In the genomic region with DNA sequence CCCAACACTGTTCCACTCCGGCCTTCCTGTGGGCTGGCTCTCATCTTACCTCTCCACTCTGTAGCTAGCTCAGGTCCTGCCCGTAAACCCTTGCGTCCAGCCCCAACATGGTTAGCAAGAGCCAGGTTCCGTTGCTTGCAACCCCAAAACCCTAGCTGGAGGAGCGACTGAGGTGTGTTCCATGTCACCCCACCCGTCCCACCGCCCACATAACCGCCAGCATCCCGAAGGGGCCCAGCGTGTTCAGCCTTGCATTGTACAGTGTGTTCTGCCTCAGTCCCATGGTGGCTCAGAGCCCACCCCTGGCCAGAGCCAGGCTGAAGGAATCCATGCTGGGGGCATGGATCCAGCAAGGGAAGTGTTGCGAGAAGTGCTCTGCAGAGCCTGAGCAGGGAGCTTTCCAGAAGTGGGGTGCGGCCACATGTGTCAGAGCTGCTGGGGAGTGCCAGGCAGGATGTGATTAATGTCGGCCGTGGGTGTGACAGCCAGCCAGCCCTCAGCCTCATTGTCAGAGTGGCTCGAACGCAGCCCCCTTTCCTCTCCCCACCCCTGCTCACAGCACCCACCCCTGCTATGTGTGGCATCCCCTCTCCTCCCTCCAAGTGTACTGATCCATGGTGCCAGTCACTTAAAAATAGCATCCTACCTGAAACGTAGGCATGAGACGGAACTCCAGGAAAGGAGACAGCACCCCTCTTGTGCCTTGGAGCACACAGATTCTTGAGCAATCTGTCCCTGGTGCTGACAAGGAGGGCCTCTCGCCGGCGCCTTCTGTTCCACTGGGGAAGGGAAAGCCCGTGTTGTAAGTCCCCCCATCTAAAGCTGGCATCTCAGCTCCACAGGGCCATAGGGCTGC, we compare ENCODE assay signal across 7 cellular contexts.
DNase-seq lines count a peak whose midpoint lies in the region; ATAC-seq, FAIRE-seq and TF ChIP-seq lines count a peak whose summit lies in the region.
"Not testable (repeated sequence)": the region's sequence is repeated elsewhere in the genome, so short reads cannot be mapped to it uniquely, and the experiment has no call there.

No MANE protein-coding gene starts in this region.

- peak overlapping the region; percentile 58 for H3K27ac ChIP-seq in RWPE2 (ENCODE audit: poor library complexity, severe bottlenecking)
- not testable (repeated sequence) for H3K27ac ChIP-seq in lower lobe of right lung

- not testable (repeated sequence) for TF ChIP-seq CTCF in RWPE2 (IDR thresholded peaks at IDR 0.05; ENCODE audit: poor library complexity, severe bottlenecking); bronchial epithelial cell (IDR thresholded peaks at IDR 0.05; ENCODE audit: insufficient read depth, low read length, severe bottlenecking); lower lobe of right lung (IDR thresholded peaks at IDR 0.05)

- intact Hi-C loops in Right ventricle myocardium inferior (cut with DNase I); lower lobe of right lung (cut with DNase I): not testable (repeated sequence)

- H3K36me3 ChIP-seq in RWPE2 (ENCODE audit: low read depth); bronchial epithelial cell (ENCODE audit: control insufficient read depth, insufficient read depth, low read length); lower lobe of right lung: not testable (repeated sequence)

- H3K36me3 Mint-ChIP-seq in activated T-cell treated with anti-CD3 and anti-CD28 coated beads, Interleukin-2, amount 50 U/mL, for 4 hours (ENCODE audit: insufficient read depth) = not testable (repeated sequence)

- not testable (repeated sequence) for H3K27me3 Mint-ChIP-seq in activated T-cell treated with anti-CD3 and anti-CD28 coated beads, Interleukin-2, amount 50 U/mL, for 4 hours (ENCODE audit: low read depth)

- peak; percentile 93 for FAIRE-seq in bronchial epithelial cell (lab: Jason Lieb, UNC)

- not testable (repeated sequence) for H3K4me3 ChIP-seq in RWPE2 (ENCODE audit: severe bottlenecking); bronchial epithelial cell (ENCODE audit: low read depth, low read length); lower lobe of right lung

- H3K9me3 Mint-ChIP-seq in activated T-cell treated with anti-CD3 and anti-CD28 coated beads, Interleukin-2, amount 50 U/mL, for 4 hours = not testable (repeated sequence)

- peak; percentile 66 for ATAC-seq in RWPE2 (ENCODE audit: low read depth)
- ATAC-seq in activated T-cell treated with anti-CD3 and anti-CD28 coated beads, Interleukin-2, amount 50 U/mL, for 4 hours = peak; percentile 47 to 80
- ATAC-seq in Right ventricle myocardium inferior = peak; percentile 32
- ATAC-seq in lower lobe of right lung = peak; percentile 12 to 46

- peak; percentile 58 for DNase-seq in HPDE6-E6E7 (ENCODE audit: extremely low spot score)
- not testable (repeated sequence) for DNase-seq in RWPE2 (ENCODE audit: low spot score); activated T-cell treated with anti-CD3 and anti-CD28 coated beads, Interleukin-2, amount 50 U/mL, for 4 hours; bronchial epithelial cell (ENCODE audit: low read depth); Right ventricle myocardium inferior (ENCODE audit: missing footprints); lower lobe of right lung
- peak; percentile 35 for DNase-seq in stimulated activated CD4-positive, alpha-beta T cell treated with anti-CD3 and anti-CD28 coated beads, Interleukin-15, amount 100 ng/mL, for 24 hours

- H3K4me3 Mint-ChIP-seq in activated T-cell treated with anti-CD3 and anti-CD28 coated beads, Interleukin-2, amount 50 U/mL, for 4 hours = not testable (repeated sequence)

- H3K27me3 ChIP-seq in RWPE2 (ENCODE audit: insufficient read depth, poor library complexity, severe bottlenecking); bronchial epithelial cell (ENCODE audit: control insufficient read depth, insufficient read depth, low read length); lower lobe of right lung (ENCODE audit: low read depth): not testable (repeated sequence)

- H3K4me1 Mint-ChIP-seq in activated T-cell treated with anti-CD3 and anti-CD28 coated beads, Interleukin-2, amount 50 U/mL, for 4 hours (ENCODE audit: low read depth) = not testable (repeated sequence)

- H3K4me1 ChIP-seq in RWPE2 (ENCODE audit: insufficient read depth, poor library complexity, severe bottlenecking) = peaks cover 13% of the 10 kb centered on the region
- H3K4me1 ChIP-seq in lower lobe of right lung = not testable (repeated sequence)

- not testable (repeated sequence) for H3K9me3 ChIP-seq in RWPE2 (ENCODE audit: severe bottlenecking); lower lobe of right lung
